Comparison of ENCODE assay signal across 1 cellular context in the genomic region with DNA sequence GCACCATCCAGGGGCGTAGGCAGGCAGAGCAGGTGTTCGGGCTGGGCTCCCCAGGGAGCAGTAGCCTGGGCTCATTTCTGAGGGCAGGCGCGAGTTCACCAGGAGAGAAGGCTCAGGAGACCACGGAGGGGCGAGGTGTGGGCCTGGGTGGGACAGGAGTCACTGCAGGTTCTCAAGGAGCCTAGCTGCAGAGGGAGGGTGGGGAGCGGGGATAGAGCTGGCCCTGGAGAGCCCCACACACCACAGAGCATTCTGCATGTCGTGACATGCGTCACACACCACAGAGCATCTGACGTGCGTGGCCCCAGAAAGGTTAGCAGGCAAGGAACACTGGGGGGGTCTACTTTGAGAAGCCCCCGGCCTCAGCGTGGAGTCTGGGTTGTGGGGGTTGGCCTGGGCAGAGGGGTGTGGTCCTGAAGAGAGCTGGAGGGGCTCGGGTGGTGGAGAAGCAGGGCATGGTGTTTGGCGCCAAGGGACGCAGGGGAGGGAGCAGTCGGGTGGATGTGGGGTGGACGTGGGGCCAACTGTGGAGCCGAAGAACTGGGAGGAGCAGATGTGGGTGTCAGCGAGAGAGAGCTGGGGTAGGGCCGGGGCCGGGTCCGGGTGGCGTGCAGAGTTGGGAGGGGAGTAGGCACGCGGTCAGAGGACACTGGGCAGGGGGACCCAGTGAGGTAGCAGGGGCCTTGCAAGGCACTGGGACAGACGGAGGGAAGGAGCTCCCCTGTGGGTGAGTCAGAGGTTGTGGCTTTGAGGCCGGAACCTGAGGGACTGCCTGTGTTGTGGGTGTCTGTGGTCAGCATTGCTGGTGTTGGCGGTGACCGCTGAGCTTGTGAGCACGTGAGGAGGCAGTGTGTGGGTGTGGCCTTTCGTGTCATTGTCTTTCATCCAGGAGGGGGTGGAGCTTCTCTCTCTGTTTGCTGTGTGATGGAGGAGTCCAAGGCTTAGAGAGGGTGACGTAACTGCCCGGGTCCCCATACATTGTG.
TF ChIP-seq lines count a peak whose summit lies in the region.

No MANE protein-coding gene starts in this region.

TF ChIP-seq in K562, 482 proteins besides CTCF, POLR2A, EP300 and RAD21 (continued from another document and continues in another):
- TF ChIP-seq CUX1 (CRISPR knock-in tag; IDR thresholded peaks at IDR 0.05) (no peak), ZKSCAN3 (CRISPR knock-in tag; IDR thresholded peaks at IDR 0.05) (no peak), SRSF3 (IDR thresholded peaks at IDR 0.05; ENCODE audit: insufficient read depth, low read length) (no peak), MAX (CRISPR knock-in tag; IDR thresholded peaks at IDR 0.05) (peak; percentile 92), HNRNPL (IDR thresholded peaks at IDR 0.05; ENCODE audit: low read depth, low read length) (no peak), HMG20B (CRISPR knock-in tag; IDR thresholded peaks at IDR 0.05) (no peak), PHF8 (IDR thresholded peaks at IDR 0.05; ENCODE audit: borderline replicate concordance, low read length) (no peak), POU5F1 (IDR thresholded peaks at IDR 0.05; ENCODE audit: borderline replicate concordance, low read depth, low read length, partially characterized antibody) (no peak), NFXL1 (CRISPR knock-in tag; IDR thresholded peaks at IDR 0.05) (no peak), KLF16 (IDR thresholded peaks at IDR 0.05) (no peak), RBM22 (IDR thresholded peaks at IDR 0.05; ENCODE audit: low read depth, low read length, poor library complexity, severe bottlenecking) (no peak), ZNF740 (CRISPR knock-in tag; IDR thresholded peaks at IDR 0.05) (0 out of 2 replicates have a peak, but pooled peaks have one; percentile 23), ZNF740 (tag; IDR thresholded peaks at IDR 0.05) (no peak), E2F1 (CRISPR knock-in tag; IDR thresholded peaks at IDR 0.05) (no peak), PBX2 (CRISPR knock-in tag; IDR thresholded peaks at IDR 0.05; ENCODE audit: low read depth) (no peak), PBX2 (tag; conservative IDR thresholded peaks at IDR 0.05; ENCODE audit: low read depth) (no peak)
- TF ChIP-seq, protein P1, sequence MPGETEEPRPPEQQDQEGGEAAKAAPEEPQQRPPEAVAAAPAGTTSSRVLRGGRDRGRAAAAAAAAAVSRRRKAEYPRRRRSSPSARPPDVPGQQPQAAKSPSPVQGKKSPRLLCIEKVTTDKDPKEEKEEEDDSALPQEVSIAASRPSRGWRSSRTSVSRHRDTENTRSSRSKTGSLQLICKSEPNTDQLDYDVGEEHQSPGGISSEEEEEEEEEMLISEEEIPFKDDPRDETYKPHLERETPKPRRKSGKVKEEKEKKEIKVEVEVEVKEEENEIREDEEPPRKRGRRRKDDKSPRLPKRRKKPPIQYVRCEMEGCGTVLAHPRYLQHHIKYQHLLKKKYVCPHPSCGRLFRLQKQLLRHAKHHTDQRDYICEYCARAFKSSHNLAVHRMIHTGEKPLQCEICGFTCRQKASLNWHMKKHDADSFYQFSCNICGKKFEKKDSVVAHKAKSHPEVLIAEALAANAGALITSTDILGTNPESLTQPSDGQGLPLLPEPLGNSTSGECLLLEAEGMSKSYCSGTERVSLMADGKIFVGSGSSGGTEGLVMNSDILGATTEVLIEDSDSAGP (CRISPR knock-in tag; IDR thresholded peaks at IDR 0.05): no peak
- TF ChIP-seq, protein P2, sequence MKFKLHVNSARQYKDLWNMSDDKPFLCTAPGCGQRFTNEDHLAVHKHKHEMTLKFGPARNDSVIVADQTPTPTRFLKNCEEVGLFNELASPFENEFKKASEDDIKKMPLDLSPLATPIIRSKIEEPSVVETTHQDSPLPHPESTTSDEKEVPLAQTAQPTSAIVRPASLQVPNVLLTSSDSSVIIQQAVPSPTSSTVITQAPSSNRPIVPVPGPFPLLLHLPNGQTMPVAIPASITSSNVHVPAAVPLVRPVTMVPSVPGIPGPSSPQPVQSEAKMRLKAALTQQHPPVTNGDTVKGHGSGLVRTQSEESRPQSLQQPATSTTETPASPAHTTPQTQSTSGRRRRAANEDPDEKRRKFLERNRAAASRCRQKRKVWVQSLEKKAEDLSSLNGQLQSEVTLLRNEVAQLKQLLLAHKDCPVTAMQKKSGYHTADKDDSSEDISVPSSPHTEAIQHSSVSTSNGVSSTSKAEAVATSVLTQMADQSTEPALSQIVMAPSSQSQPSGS (CRISPR knock-in tag; IDR thresholded peaks at IDR 0.05): no peak
- TF ChIP-seq, protein P3, sequence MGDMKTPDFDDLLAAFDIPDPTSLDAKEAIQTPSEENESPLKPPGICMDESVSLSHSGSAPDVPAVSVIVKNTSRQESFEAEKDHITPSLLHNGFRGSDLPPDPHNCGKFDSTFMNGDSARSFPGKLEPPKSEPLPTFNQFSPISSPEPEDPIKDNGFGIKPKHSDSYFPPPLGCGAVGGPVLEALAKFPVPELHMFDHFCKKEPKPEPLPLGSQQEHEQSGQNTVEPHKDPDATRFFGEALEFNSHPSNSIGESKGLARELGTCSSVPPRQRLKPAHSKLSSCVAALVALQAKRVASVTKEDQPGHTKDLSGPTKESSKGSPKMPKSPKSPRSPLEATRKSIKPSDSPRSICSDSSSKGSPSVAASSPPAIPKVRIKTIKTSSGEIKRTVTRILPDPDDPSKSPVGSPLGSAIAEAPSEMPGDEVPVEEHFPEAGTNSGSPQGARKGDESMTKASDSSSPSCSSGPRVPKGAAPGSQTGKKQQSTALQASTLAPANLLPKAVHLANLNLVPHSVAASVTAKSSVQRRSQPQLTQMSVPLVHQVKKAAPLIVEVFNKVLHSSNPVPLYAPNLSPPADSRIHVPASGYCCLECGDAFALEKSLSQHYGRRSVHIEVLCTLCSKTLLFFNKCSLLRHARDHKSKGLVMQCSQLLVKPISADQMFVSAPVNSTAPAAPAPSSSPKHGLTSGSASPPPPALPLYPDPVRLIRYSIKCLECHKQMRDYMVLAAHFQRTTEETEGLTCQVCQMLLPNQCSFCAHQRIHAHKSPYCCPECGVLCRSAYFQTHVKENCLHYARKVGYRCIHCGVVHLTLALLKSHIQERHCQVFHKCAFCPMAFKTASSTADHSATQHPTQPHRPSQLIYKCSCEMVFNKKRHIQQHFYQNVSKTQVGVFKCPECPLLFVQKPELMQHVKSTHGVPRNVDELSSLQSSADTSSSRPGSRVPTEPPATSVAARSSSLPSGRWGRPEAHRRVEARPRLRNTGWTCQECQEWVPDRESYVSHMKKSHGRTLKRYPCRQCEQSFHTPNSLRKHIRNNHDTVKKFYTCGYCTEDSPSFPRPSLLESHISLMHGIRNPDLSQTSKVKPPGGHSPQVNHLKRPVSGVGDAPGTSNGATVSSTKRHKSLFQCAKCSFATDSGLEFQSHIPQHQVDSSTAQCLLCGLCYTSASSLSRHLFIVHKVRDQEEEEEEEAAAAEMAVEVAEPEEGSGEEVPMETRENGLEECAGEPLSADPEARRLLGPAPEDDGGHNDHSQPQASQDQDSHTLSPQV (IDR thresholded peaks at IDR 0.05): no peak
- TF ChIP-seq, protein P4, sequence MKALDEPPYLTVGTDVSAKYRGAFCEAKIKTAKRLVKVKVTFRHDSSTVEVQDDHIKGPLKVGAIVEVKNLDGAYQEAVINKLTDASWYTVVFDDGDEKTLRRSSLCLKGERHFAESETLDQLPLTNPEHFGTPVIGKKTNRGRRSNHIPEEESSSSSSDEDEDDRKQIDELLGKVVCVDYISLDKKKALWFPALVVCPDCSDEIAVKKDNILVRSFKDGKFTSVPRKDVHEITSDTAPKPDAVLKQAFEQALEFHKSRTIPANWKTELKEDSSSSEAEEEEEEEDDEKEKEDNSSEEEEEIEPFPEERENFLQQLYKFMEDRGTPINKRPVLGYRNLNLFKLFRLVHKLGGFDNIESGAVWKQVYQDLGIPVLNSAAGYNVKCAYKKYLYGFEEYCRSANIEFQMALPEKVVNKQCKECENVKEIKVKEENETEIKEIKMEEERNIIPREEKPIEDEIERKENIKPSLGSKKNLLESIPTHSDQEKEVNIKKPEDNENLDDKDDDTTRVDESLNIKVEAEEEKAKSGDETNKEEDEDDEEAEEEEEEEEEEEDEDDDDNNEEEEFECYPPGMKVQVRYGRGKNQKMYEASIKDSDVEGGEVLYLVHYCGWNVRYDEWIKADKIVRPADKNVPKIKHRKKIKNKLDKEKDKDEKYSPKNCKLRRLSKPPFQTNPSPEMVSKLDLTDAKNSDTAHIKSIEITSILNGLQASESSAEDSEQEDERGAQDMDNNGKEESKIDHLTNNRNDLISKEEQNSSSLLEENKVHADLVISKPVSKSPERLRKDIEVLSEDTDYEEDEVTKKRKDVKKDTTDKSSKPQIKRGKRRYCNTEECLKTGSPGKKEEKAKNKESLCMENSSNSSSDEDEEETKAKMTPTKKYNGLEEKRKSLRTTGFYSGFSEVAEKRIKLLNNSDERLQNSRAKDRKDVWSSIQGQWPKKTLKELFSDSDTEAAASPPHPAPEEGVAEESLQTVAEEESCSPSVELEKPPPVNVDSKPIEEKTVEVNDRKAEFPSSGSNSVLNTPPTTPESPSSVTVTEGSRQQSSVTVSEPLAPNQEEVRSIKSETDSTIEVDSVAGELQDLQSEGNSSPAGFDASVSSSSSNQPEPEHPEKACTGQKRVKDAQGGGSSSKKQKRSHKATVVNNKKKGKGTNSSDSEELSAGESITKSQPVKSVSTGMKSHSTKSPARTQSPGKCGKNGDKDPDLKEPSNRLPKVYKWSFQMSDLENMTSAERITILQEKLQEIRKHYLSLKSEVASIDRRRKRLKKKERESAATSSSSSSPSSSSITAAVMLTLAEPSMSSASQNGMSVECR (CRISPR knock-in tag; IDR thresholded peaks at IDR 0.05): no peak; the same call in 1 of the 2 replicates
- TF ChIP-seq, protein P5, sequence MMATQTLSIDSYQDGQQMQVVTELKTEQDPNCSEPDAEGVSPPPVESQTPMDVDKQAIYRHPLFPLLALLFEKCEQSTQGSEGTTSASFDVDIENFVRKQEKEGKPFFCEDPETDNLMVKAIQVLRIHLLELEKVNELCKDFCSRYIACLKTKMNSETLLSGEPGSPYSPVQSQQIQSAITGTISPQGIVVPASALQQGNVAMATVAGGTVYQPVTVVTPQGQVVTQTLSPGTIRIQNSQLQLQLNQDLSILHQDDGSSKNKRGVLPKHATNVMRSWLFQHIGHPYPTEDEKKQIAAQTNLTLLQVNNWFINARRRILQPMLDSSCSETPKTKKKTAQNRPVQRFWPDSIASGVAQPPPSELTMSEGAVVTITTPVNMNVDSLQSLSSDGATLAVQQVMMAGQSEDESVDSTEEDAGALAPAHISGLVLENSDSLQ (IDR thresholded peaks at IDR 0.05): no peak
